8 cellular contexts compared by ENCODE assay signal in the genomic region with DNA sequence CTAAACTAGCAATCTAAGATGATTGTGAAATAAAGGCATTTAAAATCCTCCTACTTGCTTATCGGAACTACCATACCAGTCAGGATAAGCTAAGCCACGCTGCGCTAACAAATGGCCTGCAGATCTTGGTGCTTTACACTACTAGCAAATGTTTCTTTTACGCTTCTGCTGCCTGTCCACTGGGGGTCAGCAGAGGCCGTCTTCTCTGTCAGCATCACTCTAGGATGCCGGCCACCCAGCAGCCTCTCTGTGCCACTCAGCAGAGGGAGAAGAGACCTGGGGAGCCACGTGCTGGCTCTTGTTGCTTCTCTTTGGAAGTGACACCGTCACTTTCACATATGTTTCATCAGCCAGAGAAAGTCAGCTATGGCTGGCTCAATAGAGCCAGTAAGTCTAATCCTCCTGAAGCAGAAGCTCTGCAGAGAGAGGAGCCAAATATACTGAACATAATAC. TPM values are rescaled to one million over a fixed set of nuclear protein-coding genes. Genes with fewer than 3 reads are reported as not detected.
DNase-seq lines count a peak whose midpoint lies in the region; ATAC-seq and TF ChIP-seq lines count a peak whose summit lies in the region.

No MANE protein-coding gene starts in this region.

- WGBS in body of pancreas, 2 donors: 59 to 63% methylated on average over 8 of the region's 8 CpGs

- intact Hi-C loops in body of pancreas (cut with DNase I): no loop called here

- DNase-seq in NCI-H524 (lab: John Stamatoyannopoulos, UW): peak; percentile 42 to 66
- DNase-seq in NCI-H524 treated with DMSO at 0.1 percent for 48 hours (lab: John Stamatoyannopoulos, UW): no peak
- DNase-seq in LHCN-M2 (ENCODE audit: low read depth): peak; percentile 75
- DNase-seq in T-helper 1 cell: peak in 3 of 5 donors; percentile 12 to 50 (median 13)
- DNase-seq in body of pancreas: peak; percentile 37 to 49 (median 44)
- DNase-seq in kidney glomerular epithelial cell (lab: John Stamatoyannopoulos, UW): peak; percentile 55
- peak; percentile 20 for DNase-seq in stimulated activated CD8-positive, alpha-beta memory T cell treated with anti-CD3 and anti-CD28 coated beads, Interleukin-12 subunit alpha, Interleukin-12 subunit beta, amount 100 ng/mL, for 24 hours (ENCODE audit: extremely low read depth)

- no peaks in the 10 kb centered on the region for H3K4me1 ChIP-seq in body of pancreas

- ATAC-seq in body of pancreas: peak; percentile 56
- no peak for ATAC-seq in HG03442 (IDR thresholded peaks at IDR 0.05; ENCODE audit: unreplicated experiment)

- H3K27me3 ChIP-seq in body of pancreas: no peaks in the 10 kb centered on the region

- no peaks in the 10 kb centered on the region for H3K36me3 ChIP-seq in body of pancreas (replicated peaks in 1 of 2; ENCODE audit: insufficient read depth in 1 of 2, low read depth in 2 of 2)

- H3K27ac ChIP-seq in body of pancreas: no peak overlapping the region

- no peak for TF ChIP-seq POLR2A in body of pancreas (IDR thresholded peaks at IDR 0.05)

- H3K9me3 ChIP-seq in body of pancreas: no peaks in the 10 kb centered on the region

- peak in 6 of 7 experiments; percentile 21 to 49 (median 48) for TF ChIP-seq CTCF in body of pancreas (IDR thresholded peaks at IDR 0.05)

- no peak overlapping the region for H3K4me3 ChIP-seq in body of pancreas

RNA-seq across cellular contexts. Expression of a gene that starts 36.6 kb away (rescaled TPM):
- 422 and 544 TPM in 2 replicates for total RNA-seq in LHCN-M2 (2014; rRNA removed)
- 79.2 TPM for polyA plus RNA-seq in LHCN-M2 (2012)
- total RNA-seq in body of pancreas: 10 to 100 TPM; 27.4 to 27.8 TPM

Comparison
In these comparisons a context has a peak if more than half of its experiments do, and no peak if none do; other contexts are left out.
1. RNA of a gene that starts 36.6 kb away (total RNA-seq): 422 to 544 TPM in LHCN-M2; 27.4 to 27.8 TPM in body of pancreas; every median in the first group is over 10 times any median in the second.